ENCODE assay signal across 14 cellular contexts in the genomic region with DNA sequence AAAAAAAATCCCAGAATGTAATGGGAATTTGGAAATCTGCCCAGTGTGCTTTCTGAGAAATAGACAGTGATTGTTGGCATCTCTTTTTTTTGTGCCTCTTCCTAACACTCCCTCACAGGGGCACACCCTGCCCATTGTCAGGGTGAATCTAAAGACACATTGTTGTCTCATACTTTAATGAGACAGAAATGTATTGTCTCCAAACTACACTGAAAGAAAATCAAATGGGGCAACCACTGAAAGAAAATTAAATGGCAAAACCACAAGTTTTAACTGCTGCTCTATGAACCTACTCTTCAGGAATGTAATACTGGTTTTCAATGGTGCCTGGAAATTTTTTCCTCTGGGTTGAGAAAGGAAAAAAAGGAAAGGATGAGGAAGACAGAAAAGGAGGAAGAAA. TPM values are rescaled to one million over a fixed set of nuclear protein-coding genes. Genes with fewer than 3 reads are reported as not detected.
DNase-seq lines count a peak whose midpoint lies in the region; ATAC-seq and TF ChIP-seq lines count a peak whose summit lies in the region.
"Had no signal": no experiment of that assay in that cellular context is flagged by ENCODE, and none has a peak within 500 bp of the region (broad histone marks: within the 10 kb centered on the region; RNA-seq: fewer than 3 reads in every experiment).

No MANE protein-coding gene starts in this region.

- H3K4me3 Mint-ChIP-seq in T-helper 17 cell = no peak overlapping the region

- DNase-seq in A172 (ENCODE audit: low spot score) (peak; percentile 89), HCEC 1CT (peak; percentile 74), T-helper 17 cell (no peak), globus pallidus (ENCODE audit: low spot score) (peak; percentile 28), psoas muscle (no peak), right lobe of liver (no peak), T-helper 2 cell (no peak)
- DNase-seq: DMS79, KBM-7, NCI-H2171 treated with DMSO at 0.1 percent for 48 hours, RPMI8226, transverse colon, WERI-Rb-1 had no signal

- ATAC-seq in T-helper 17 cell = no peak
- no peak for ATAC-seq in activated CD4-positive, CD25-positive, alpha-beta regulatory T cell treated with anti-CD3 and anti-CD28 coated beads, Interleukin-2, amount 50 U/mL, for 24 hours
- ATAC-seq in psoas muscle = no peak
- ATAC-seq in right lobe of liver = no peak

- H3K9me3 ChIP-seq in T-helper 17 cell (ENCODE audit: control insufficient read depth, low read length, poor library complexity, severe bottlenecking) = no peaks in the 10 kb centered on the region
- H3K9me3 ChIP-seq in psoas muscle = no peaks in the 10 kb centered on the region
- no peaks in the 10 kb centered on the region for H3K9me3 ChIP-seq in right lobe of liver
- H3K9me3 ChIP-seq: transverse colon had no signal

- peaks cover 8% of the 10 kb centered on the region for H3K36me3 Mint-ChIP-seq in T-helper 17 cell (ENCODE audit: low read depth)

- TF ChIP-seq POLR2A in right lobe of liver (IDR thresholded peaks at IDR 0.05) = no peak

- H3K27ac Mint-ChIP-seq in T-helper 17 cell = peak overlapping the region; percentile 71

- no peaks in the 10 kb centered on the region for H3K36me3 ChIP-seq in psoas muscle (ENCODE audit: insufficient read depth in 1 of 2, low read depth in 1 of 2)
- no peaks in the 10 kb centered on the region for H3K36me3 ChIP-seq in right lobe of liver
- H3K36me3 ChIP-seq: transverse colon, WERI-Rb-1 had no signal

- H3K4me3 ChIP-seq in psoas muscle = no peak overlapping the region
- H3K4me3 ChIP-seq in right lobe of liver = no peak overlapping the region
- H3K4me3 ChIP-seq: transverse colon had no signal

- no peaks in the 10 kb centered on the region for H3K4me1 Mint-ChIP-seq in T-helper 17 cell

- H3K27me3 ChIP-seq in psoas muscle (ENCODE audit: insufficient read depth in 3 of 3, low read length in 2 of 3) = no peaks in the 10 kb centered on the region
- H3K27me3 ChIP-seq in right lobe of liver = no peaks in the 10 kb centered on the region
- H3K27me3 ChIP-seq: transverse colon had no signal

- intact Hi-C loops in psoas muscle (cut with DNase I) = no loop called here
- intact Hi-C loops in right lobe of liver (cut with DNase I) = no loop called here

- H3K27ac ChIP-seq in psoas muscle (no peak overlapping the region), right lobe of liver (no peak overlapping the region)
- H3K27ac ChIP-seq: transverse colon, WERI-Rb-1 had no signal

- TF ChIP-seq CTCF in psoas muscle (IDR thresholded peaks at IDR 0.05) (no peak), right lobe of liver (IDR thresholded peaks at IDR 0.05) (no peak)

- H3K27me3 Mint-ChIP-seq in T-helper 17 cell = peaks cover 10% of the 10 kb centered on the region

- H3K4me1 ChIP-seq in psoas muscle = no peaks in the 10 kb centered on the region
- no peaks in the 10 kb centered on the region for H3K4me1 ChIP-seq in right lobe of liver

RNA-seq across cellular contexts. Expression of gene GLS, which starts 43.2 kb away (rescaled TPM):
- 221 and 233 TPM in 2 replicates for total RNA-seq in A172 (2014; rRNA removed; shearing (Covaris generic))
- total RNA-seq in T-helper 17 cell (100 to 1,000 TPM; 264 to 292 TPM), psoas muscle (10 to 100 TPM; 19.4 to 30.6 (median 29.0) TPM), right lobe of liver (10 to 100 TPM in 5 of 6 experiments, 1 to 10 TPM in 1; 6.6 to 25.0 (median 16.9) TPM)
- 10 to 100 TPM in 2 of 3 donors, 1 to 10 TPM in 1; 6.9 to 26.7 (median 20.6) TPM for polyA plus RNA-seq in psoas muscle

Comparison
In these comparisons a context has a peak if more than half of its experiments do, and no peak if none do; other contexts are left out.
1. DNase-seq: peak in A172 (single experiment), HCEC 1CT (single experiment) and globus pallidus (single experiment); none in T-helper 17 cell (0 of 3), psoas muscle (0 of 2), right lobe of liver (0 of 3) and T-helper 2 cell (0 of 5).